In genomic region chr10:88733215-88733614, GRCh38 we compare ENCODE assay signal across 21 cellular contexts. TPM values are rescaled to one million over a fixed set of nuclear protein-coding genes. Genes with fewer than 3 reads are reported as not detected.
DNase-seq lines count a peak whose midpoint lies in the region; ATAC-seq, FAIRE-seq and TF ChIP-seq lines count a peak whose summit lies in the region.
"Had no signal": no experiment of that assay in that cellular context is flagged by ENCODE, and none has a peak within 500 bp of the region (broad histone marks: within the 10 kb centered on the region; RNA-seq: fewer than 3 reads in every experiment).

No MANE protein-coding gene starts in this region.

- CTCF ChIA-PET in activated naive CD4-positive, alpha-beta T cell treated with anti-CD3 and anti-CD28 coated beads for 36 hours (lab: Charles Lee), result no interaction called here

- H3K4me3 ChIP-seq in BE2C (ENCODE audit: low read depth, low read length), result no peak overlapping the region
- H3K4me3 ChIP-seq: GM23248, SJSA1 had no signal

- no peaks in the 10 kb centered on the region for H3K36me3 ChIP-seq in BE2C
- H3K36me3 ChIP-seq: SJSA1 had no signal

- FAIRE-seq in GM12892 (lab: Jason Lieb, UNC), result peak; percentile 46

- no peak for DNase-seq in GM12892 (ENCODE audit: insufficient read length)
- DNase-seq in NCI-H82 treated with DMSO at 0.1 percent for 48 hours (lab: John Stamatoyannopoulos, UW; ENCODE audit: unreplicated experiment), result peak; percentile 35
- DNase-seq in renal cortical epithelial cell (ENCODE audit: low read depth), result peak; percentile 15
- DNase-seq in BE2C, result no peak
- DNase-seq in activated naive CD4-positive, alpha-beta T cell treated with anti-CD3 and anti-CD28 coated beads for 36 hours, result no peak
- DNase-seq in amniotic stem cell (lab: John Stamatoyannopoulos, UW), result no peak
- DNase-seq: C1 segment of cervical spinal cord, DMS153, GM23248, IMR-90, NCI-H1048, NCI-H146, NCI-H446 treated with DMSO at 0.1 percent for 48 hours, NCI-H774, OCI-M1, T-helper 9 cell had no signal

- no peaks in the 10 kb centered on the region for H3K36me3 Mint-ChIP-seq in activated naive CD4-positive, alpha-beta T cell treated with anti-CD3 and anti-CD28 coated beads for 36 hours (ENCODE audit: low read depth)

- H3K4me1 ChIP-seq in BE2C, result no peaks in the 10 kb centered on the region; the same call in 1 of the 2 replicates
- H3K4me1 ChIP-seq: SJSA1 had no signal

- TF ChIP-seq POLR2A in GM12892 (IDR thresholded peaks at IDR 0.05; ENCODE audit: low read depth, low read length), result no peak

- no peaks in the 10 kb centered on the region for H3K9me3 Mint-ChIP-seq in activated naive CD4-positive, alpha-beta T cell treated with anti-CD3 and anti-CD28 coated beads for 36 hours

- intact Hi-C loops in activated naive CD4-positive, alpha-beta T cell treated with anti-CD3 and anti-CD28 coated beads for 36 hours (cut with micrococcal nuclease), result no loop called here

- H3K4me1 Mint-ChIP-seq in activated naive CD4-positive, alpha-beta T cell treated with anti-CD3 and anti-CD28 coated beads for 36 hours (ENCODE audit: low read depth), result no peaks in the 10 kb centered on the region

- ATAC-seq in GM21390 (IDR thresholded peaks at IDR 0.05; ENCODE audit: unreplicated experiment), result peak; percentile 60

- H3K27me3 Mint-ChIP-seq in activated naive CD4-positive, alpha-beta T cell treated with anti-CD3 and anti-CD28 coated beads for 36 hours (ENCODE audit: low read depth), result peaks cover 3% of the 10 kb centered on the region

- H3K4me3 Mint-ChIP-seq in activated naive CD4-positive, alpha-beta T cell treated with anti-CD3 and anti-CD28 coated beads for 36 hours, result no peak overlapping the region

- no peak for TF ChIP-seq CTCF in BE2C (IDR thresholded peaks at IDR 0.05; ENCODE audit: low read depth, low read length)

- no peak overlapping the region for H3K27ac Mint-ChIP-seq in activated naive CD4-positive, alpha-beta T cell treated with anti-CD3 and anti-CD28 coated beads for 36 hours

- no peaks in the 10 kb centered on the region for H3K9me3 ChIP-seq in BE2C
- H3K9me3 ChIP-seq: SJSA1 had no signal

- H3K27me3 ChIP-seq in BE2C, result no peaks in the 10 kb centered on the region; the same call in 1 of the 2 replicates
- H3K27me3 ChIP-seq: SJSA1 had no signal

RNA-seq across cellular contexts. Expression of gene LIPN, which starts 26.6 kb away (rescaled TPM):
- not detected for polyA plus RNA-seq in GM12892 (2012; ENCODE audit: missing spikeins)
- total RNA-seq in renal cortical epithelial cell, result not detected in 2 replicates
- polyA plus RNA-seq in BE2C (2012; ENCODE audit: insufficient read depth, insufficient read length, low read depth), result not detected
- not detected for total RNA-seq in activated naive CD4-positive, alpha-beta T cell treated with anti-CD3 and anti-CD28 coated beads for 36 hours
- total RNA-seq: GM23248, HT-29, IMR-90, LHCN-M2, SJSA1 had no signal
- polyA plus RNA-seq: AG04450, GM23248, IMR-90 had no signal

RNA-seq across cellular contexts. Expression of gene LIPK, which starts 27.2 kb away (rescaled TPM):
- polyA plus RNA-seq in GM12892 (2012; ENCODE audit: missing spikeins), result not detected
- not detected in 2 replicates for total RNA-seq in renal cortical epithelial cell
- polyA plus RNA-seq in BE2C (2012; ENCODE audit: insufficient read depth, insufficient read length, low read depth), result not detected
- not detected for total RNA-seq in activated naive CD4-positive, alpha-beta T cell treated with anti-CD3 and anti-CD28 coated beads for 36 hours
- total RNA-seq: GM23248, HT-29, IMR-90, SJSA1 had no signal
- polyA plus RNA-seq: AG04450, GM23248, IMR-90 had no signal

Comparison
In these comparisons a context has a peak if more than half of its experiments do, and no peak if none do; other contexts are left out.
1. DNase-seq: peak in NCI-H82 treated with DMSO at 0.1 percent for 48 hours (single experiment) and renal cortical epithelial cell (single experiment); none in GM12892 (single experiment), BE2C (single experiment), activated naive CD4-positive, alpha-beta T cell treated with anti-CD3 and anti-CD28 coated beads for 36 hours (single experiment) and amniotic stem cell (single experiment).